8 cellular contexts compared by ENCODE assay signal in the genomic region with DNA sequence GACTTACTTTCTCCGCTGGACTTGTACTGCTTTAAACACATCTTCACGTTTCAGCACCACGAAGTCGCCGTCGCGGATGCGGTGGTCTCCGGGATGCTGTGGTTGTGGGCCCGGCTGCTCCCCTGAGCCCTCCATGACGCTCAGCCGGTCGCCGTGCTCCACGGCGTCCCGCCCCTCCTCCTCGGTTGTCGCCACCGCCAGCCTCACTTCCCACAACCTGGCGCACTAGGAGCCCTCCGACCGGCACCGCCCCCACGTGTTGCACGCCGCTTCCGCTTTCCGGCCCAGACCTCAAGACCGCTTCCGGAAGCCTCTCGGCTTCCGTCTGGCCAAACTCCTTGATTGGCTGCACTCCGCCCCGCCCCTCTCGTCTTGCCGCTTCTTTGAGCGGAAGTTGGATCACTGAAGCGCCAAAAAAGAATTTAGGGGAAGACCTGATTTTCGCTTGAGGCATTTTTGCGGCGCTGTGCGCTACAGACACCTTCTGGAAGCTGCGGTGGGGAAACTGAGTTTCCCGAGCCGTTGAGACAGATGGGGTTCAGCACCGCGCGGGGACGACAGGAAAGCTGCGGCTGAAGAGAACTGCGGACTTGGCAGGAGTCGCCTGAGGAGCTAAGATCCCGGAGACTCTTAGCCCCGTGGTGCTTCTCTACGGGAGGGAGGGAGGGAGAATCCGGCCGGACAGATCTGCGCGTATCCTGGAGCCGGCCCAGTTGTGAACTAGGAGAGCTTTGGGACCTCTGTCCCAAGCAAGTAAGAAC. TPM values are rescaled to one million over a fixed set of nuclear protein-coding genes. Genes with fewer than 3 reads are reported as not detected.
A peak's percentile ranks its signal among the peaks of the same experiment; 100 is the strongest.
DNase-seq lines count a peak whose midpoint lies in the region; ATAC-seq, FAIRE-seq and TF ChIP-seq lines count a peak whose summit lies in the region.

A gene (plus strand): TSS at position 382 of the 761 bp plus-strand sequence. CDS start 1,364 bp downstream, outside the sequence.
A gene with protein sequence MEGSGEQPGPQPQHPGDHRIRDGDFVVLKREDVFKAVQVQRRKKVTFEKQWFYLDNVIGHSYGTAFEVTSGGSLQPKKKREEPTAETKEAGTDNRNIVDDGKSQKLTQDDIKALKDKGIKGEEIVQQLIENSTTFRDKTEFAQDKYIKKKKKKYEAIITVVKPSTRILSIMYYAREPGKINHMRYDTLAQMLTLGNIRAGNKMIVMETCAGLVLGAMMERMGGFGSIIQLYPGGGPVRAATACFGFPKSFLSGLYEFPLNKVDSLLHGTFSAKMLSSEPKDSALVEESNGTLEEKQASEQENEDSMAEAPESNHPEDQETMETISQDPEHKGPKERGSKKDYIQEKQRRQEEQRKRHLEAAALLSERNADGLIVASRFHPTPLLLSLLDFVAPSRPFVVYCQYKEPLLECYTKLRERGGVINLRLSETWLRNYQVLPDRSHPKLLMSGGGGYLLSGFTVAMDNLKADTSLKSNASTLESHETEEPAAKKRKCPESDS (minus strand): TSS at position 263 of the 761 bp plus-strand sequence. CDS start 128 bp downstream, at position 135.

- H3K36me3 Mint-ChIP-seq in chondrocyte (ENCODE audit: low read depth), result peaks cover 6% of the 10 kb centered on the region

- peak within 1 kb of the TSS; percentile 8 to 47 for H3K27ac ChIP-seq in kidney (ENCODE audit: low read depth in 2 of 2, low read length in 2 of 2)

- TF ChIP-seq CTCF in BE2C (IDR thresholded peaks at IDR 0.05; ENCODE audit: low read depth, low read length) (no peak), chondrocyte (IDR thresholded peaks at IDR 0.05) (peak; percentile 23), kidney (IDR thresholded peaks at IDR 0.05; ENCODE audit: borderline replicate concordance, extremely low read depth, insufficient read depth) (no peak)

- H3K9me3 ChIP-seq in BE2C, result no peaks in the 10 kb centered on the region
- H3K9me3 ChIP-seq in kidney (ENCODE audit: control insufficient read depth in 1 of 2, low read length in 2 of 2), result no peaks in the 10 kb centered on the region

- peaks cover 57% of the 10 kb centered on the region for H3K36me3 ChIP-seq in BE2C
- H3K36me3 ChIP-seq in kidney (ENCODE audit: control insufficient read depth in 1 of 2, insufficient read depth in 2 of 2, low read length in 2 of 2), result peaks cover 4 to 9% of the 10 kb centered on the region in 2 donors

- peak; percentile 98 for ATAC-seq in HG03442 (IDR thresholded peaks at IDR 0.05; ENCODE audit: unreplicated experiment)

- peak within 1 kb of the TSS; percentile 98 for H3K4me3 Mint-ChIP-seq in chondrocyte (ENCODE audit: unreplicated experiment)

- H3K9me3 Mint-ChIP-seq in chondrocyte (ENCODE audit: low read depth), result no peaks in the 10 kb centered on the region

- intact Hi-C loops in kidney (cut with DNase I), result no loop called here

- no peaks in the 10 kb centered on the region for H3K27me3 Mint-ChIP-seq in chondrocyte (ENCODE audit: low read depth)

- peak within 1 kb of the TSS; percentile 77 to 90 for H3K9ac ChIP-seq in kidney (ENCODE audit: low read length in 2 of 2)

- no peaks in the 10 kb centered on the region for H3K27me3 ChIP-seq in BE2C

- peaks cover 28% of the 10 kb centered on the region for H3K4me1 Mint-ChIP-seq in chondrocyte (ENCODE audit: low read depth)

- H3K4me1 ChIP-seq in BE2C (no peaks in the 10 kb centered on the region), kidney (ENCODE audit: control insufficient read depth in 1 of 2, insufficient read depth in 1 of 2, low read depth in 1 of 2, low read length in 2 of 2) (peaks cover 3 to 13% of the 10 kb centered on the region in 2 donors)

- DNase-seq in BE2C (peak; percentile 98), GM19239 (ENCODE audit: insufficient read length, low spot score) (peak; percentile 81), NCI-H510A treated with DMSO at 0.1 percent for 48 hours (lab: John Stamatoyannopoulos, UW) (peak; percentile 98), chondrocyte (ENCODE audit: low spot score) (peak; percentile 95), kidney (peak; percentile 99)
- peak; percentile 90 for DNase-seq in activated CD4-positive, alpha-beta T cell treated with anti-CD3 and anti-CD28 coated beads for 1 hour
- DNase-seq in stimulated activated CD4-positive, alpha-beta T cell treated with anti-CD3 and anti-CD28 coated beads, Interleukin-15, amount 100 ng/mL, for 24 hours, result peak; percentile 99

- peak within 1 kb of the TSS; percentile 97 for H3K27ac Mint-ChIP-seq in chondrocyte (ENCODE audit: unreplicated experiment)

- FAIRE-seq in GM19239 (lab: Jason Lieb, UNC) (peak; percentile 98), kidney (lab: Jason Lieb, UNC) (peak; percentile 82)

- H3K4me3 ChIP-seq in BE2C (ENCODE audit: low read depth, low read length), result peak within 1 kb of the TSS; percentile 69
- peak within 1 kb of the TSS; percentile 95 to 96 for H3K4me3 ChIP-seq in kidney (ENCODE audit: low read length in 2 of 2)

RNA-seq across cellular contexts. Expression of the first gene that starts in this region (rescaled TPM):
- 3.4 TPM for polyA plus RNA-seq in BE2C (2012; ENCODE audit: insufficient read depth, insufficient read length, low read depth)
- total RNA-seq in chondrocyte, result 4.2 to 9.2 TPM (median 5.0 TPM) in 3 replicates
- 6.6 TPM for total RNA-seq in kidney
- 1.9 TPM for polyA plus RNA-seq in kidney (ENCODE audit: insufficient read depth, low read depth, low replicate concordance)

RNA-seq across cellular contexts. Expression of the second gene that starts in this region (rescaled TPM):
- 69.1 TPM for polyA plus RNA-seq in BE2C (2012; ENCODE audit: insufficient read depth, insufficient read length, low read depth)
- total RNA-seq in chondrocyte, result 9.3 to 11.4 TPM (median 9.7 TPM) in 3 replicates
- total RNA-seq in kidney, result 12.3 TPM
- 9.1 TPM for polyA plus RNA-seq in kidney (ENCODE audit: insufficient read depth, low read depth, low replicate concordance)

Comparison
In these comparisons a context has a peak if more than half of its experiments do, and no peak if none do; other contexts are left out.
1. Peak in every context shown above with its lines: DNase-seq, ATAC-seq, H3K4me3 ChIP-seq and H3K27ac ChIP-seq.